Comparison of ENCODE assay signal across 23 cellular contexts in the genomic region with DNA sequence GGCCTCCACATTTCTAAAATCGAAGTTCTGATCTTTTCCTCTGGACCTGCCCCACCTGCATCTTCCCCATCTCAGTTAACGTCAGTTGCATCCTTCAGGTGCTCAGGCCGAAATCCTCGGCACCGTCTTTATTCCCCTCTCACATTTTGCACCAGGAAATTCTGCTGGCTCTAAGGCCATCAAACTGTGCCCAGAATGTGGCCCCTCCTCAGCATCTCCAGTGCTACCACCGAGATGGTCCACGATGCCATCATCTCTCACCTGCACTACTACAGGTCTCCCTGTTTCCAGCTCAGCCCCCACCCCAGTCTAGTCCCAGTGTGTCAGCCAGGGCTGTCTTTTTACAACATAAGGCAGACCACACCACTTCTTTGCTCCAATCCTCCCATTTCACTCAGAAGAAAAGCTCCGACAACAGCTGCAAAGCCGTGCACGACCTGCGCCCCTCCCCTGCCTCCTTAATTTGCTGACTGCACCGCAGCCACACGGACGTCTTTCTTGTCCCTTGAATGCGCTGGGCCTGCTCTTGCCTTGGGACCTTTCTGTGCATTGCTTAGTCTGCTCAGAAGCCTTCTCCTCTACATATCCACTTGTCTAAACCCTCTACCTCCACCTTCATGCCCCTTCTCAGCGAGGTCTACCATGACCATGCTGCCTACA. TPM values are rescaled to one million over a fixed set of nuclear protein-coding genes. Genes with fewer than 3 reads are reported as not detected.
"Had no signal": no experiment of that assay in that cellular context is flagged by ENCODE, and none has a peak within 500 bp of the region (broad histone marks: within the 10 kb centered on the region; RNA-seq: fewer than 3 reads in every experiment).

No MANE protein-coding gene starts in this region.

- H3K9me3 Mint-ChIP-seq: endodermal cell; memory B cell; natural killer cell treated with Interleukin-12 subunit alpha and Interleukin-12 subunit beta and Interleukin-15 and Interleukin-18, amount 100 ng/mL, for 72 hours; stimulated activated naive B cell treated with anti-CD40 and anti-IgM and Interleukin-4, amounts not matched to agents 10 μg/mL and 1 μg/mL and 100 μg/mL, for 72 hours; stimulated activated naive CD8-positive, alpha-beta T cell treated with anti-CD3 and anti-CD28 coated beads, Interleukin-15, amount 100 ng/mL, for 72 hours had no signal

- H3K4me3 Mint-ChIP-seq: endodermal cell; memory B cell; natural killer cell treated with Interleukin-12 subunit alpha and Interleukin-12 subunit beta and Interleukin-15 and Interleukin-18, amount 100 ng/mL, for 72 hours; stimulated activated naive B cell treated with anti-CD40 and anti-IgM and Interleukin-4, amounts not matched to agents 10 μg/mL and 1 μg/mL and 100 μg/mL, for 72 hours; stimulated activated naive CD8-positive, alpha-beta T cell treated with anti-CD3 and anti-CD28 coated beads, Interleukin-15, amount 100 ng/mL, for 72 hours had no signal

- H3K36me3 ChIP-seq: neutrophil had no signal

- H3K27ac ChIP-seq: coronary artery, foreskin keratinocyte, heart left ventricle, neutrophil, psoas muscle, skin epidermis, testis, tibial nerve, upper lobe of right lung, vagina had no signal

- DNase-seq: effector CD4-positive, alpha-beta T cell; endodermal cell; erythroblast; foreskin keratinocyte; hippocampal formation; midbrain; psoas muscle; retina; stimulated activated CD4-positive, alpha-beta T cell treated with anti-CD3 and anti-CD28 coated beads, Interleukin-2, amount 100 ng/mL, for 24 hours; stimulated activated CD4-positive, alpha-beta T cell treated with anti-CD3 and anti-CD28 coated beads, Interleukin-4, amount 100 ng/mL, for 4 hours; stimulated activated naive B cell treated with anti-CD40 and anti-IgM and Interleukin-4, amounts not matched to agents 10 μg/mL and 1 μg/mL and 100 μg/mL, for 72 hours; stimulated activated naive CD8-positive, alpha-beta T cell treated with anti-CD3 and anti-CD28 coated beads, Interleukin-15, amount 100 ng/mL, for 72 hours; testis; upper lobe of right lung had no signal

- H3K9me3 ChIP-seq: heart left ventricle, neutrophil, psoas muscle, testis, tibial nerve, upper lobe of right lung, vagina had no signal

- H3K4me1 ChIP-seq: foreskin keratinocyte, psoas muscle, testis, tibial nerve, upper lobe of right lung, vagina had no signal

- H3K27me3 ChIP-seq: neutrophil, testis, tibial nerve, upper lobe of right lung, vagina had no signal

- H3K27ac Mint-ChIP-seq: endodermal cell; memory B cell; natural killer cell treated with Interleukin-12 subunit alpha and Interleukin-12 subunit beta and Interleukin-15 and Interleukin-18, amount 100 ng/mL, for 72 hours; stimulated activated naive B cell treated with anti-CD40 and anti-IgM and Interleukin-4, amounts not matched to agents 10 μg/mL and 1 μg/mL and 100 μg/mL, for 72 hours; stimulated activated naive CD8-positive, alpha-beta T cell treated with anti-CD3 and anti-CD28 coated beads, Interleukin-15, amount 100 ng/mL, for 72 hours had no signal

- H3K4me1 Mint-ChIP-seq: endodermal cell; memory B cell; stimulated activated naive B cell treated with anti-CD40 and anti-IgM and Interleukin-4, amounts not matched to agents 10 μg/mL and 1 μg/mL and 100 μg/mL, for 72 hours; stimulated activated naive CD8-positive, alpha-beta T cell treated with anti-CD3 and anti-CD28 coated beads, Interleukin-15, amount 100 ng/mL, for 72 hours had no signal

- H3K36me3 Mint-ChIP-seq: natural killer cell treated with Interleukin-12 subunit alpha and Interleukin-12 subunit beta and Interleukin-15 and Interleukin-18, amount 100 ng/mL, for 72 hours had no signal

- H3K27me3 Mint-ChIP-seq: memory B cell; natural killer cell treated with Interleukin-12 subunit alpha and Interleukin-12 subunit beta and Interleukin-15 and Interleukin-18, amount 100 ng/mL, for 72 hours; stimulated activated naive B cell treated with anti-CD40 and anti-IgM and Interleukin-4, amounts not matched to agents 10 μg/mL and 1 μg/mL and 100 μg/mL, for 72 hours; stimulated activated naive CD8-positive, alpha-beta T cell treated with anti-CD3 and anti-CD28 coated beads, Interleukin-15, amount 100 ng/mL, for 72 hours had no signal

- H3K4me3 ChIP-seq: coronary artery, heart left ventricle, psoas muscle, skin epidermis, testis, tibial nerve, upper lobe of right lung, vagina had no signal

RNA-seq across cellular contexts. Expression of a gene that starts 14.4 kb away (rescaled TPM):
- total RNA-seq: dermis microvascular lymphatic vessel endothelial cell had no signal
